In the genomic region with DNA sequence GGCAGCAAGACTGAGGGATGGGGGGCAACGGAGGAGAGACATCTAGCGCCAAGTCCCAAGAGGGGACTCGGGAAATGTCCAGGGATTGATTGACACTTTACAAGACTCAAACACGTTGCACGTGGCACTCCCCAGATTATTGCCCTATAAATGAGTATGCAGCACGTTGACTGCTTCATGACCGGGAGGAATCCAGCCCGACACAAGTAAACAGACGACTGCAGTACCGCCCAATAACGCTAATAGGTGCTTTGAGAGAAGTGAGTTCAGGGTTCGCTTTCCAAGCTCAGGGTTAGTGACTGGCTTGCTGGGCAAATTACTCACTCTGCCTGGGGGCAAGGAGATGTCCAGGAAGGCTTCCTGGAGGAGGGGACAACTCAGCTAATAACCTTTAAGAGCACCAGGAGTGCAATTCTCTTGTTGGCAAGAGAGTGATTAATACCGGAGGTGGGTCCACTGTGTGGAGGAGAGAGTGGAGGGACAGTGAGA, we compare ENCODE assay signal across 1 cellular context.
TF ChIP-seq lines count a peak whose summit lies in the region.

No MANE protein-coding gene starts in this region.

TF ChIP-seq in HepG2, 621 proteins besides CTCF, POLR2A, EP300 and RAD21 (continued from another document and continues in another):
- TF ChIP-seq, protein P1, sequence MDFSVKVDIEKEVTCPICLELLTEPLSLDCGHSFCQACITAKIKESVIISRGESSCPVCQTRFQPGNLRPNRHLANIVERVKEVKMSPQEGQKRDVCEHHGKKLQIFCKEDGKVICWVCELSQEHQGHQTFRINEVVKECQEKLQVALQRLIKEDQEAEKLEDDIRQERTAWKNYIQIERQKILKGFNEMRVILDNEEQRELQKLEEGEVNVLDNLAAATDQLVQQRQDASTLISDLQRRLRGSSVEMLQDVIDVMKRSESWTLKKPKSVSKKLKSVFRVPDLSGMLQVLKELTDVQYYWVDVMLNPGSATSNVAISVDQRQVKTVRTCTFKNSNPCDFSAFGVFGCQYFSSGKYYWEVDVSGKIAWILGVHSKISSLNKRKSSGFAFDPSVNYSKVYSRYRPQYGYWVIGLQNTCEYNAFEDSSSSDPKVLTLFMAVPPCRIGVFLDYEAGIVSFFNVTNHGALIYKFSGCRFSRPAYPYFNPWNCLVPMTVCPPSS (IDR thresholded peaks at IDR 0.05), result no peak
- TF ChIP-seq SMAD9 (CRISPR knock-in tag; IDR thresholded peaks at IDR 0.05), result no peak
- no peak for TF ChIP-seq KDM4B (CRISPR knock-in tag; IDR thresholded peaks at IDR 0.05)
- no peak for TF ChIP-seq HNRNPUL1 (IDR thresholded peaks at IDR 0.05; ENCODE audit: low read depth, low read length)
- TF ChIP-seq, protein P2, sequence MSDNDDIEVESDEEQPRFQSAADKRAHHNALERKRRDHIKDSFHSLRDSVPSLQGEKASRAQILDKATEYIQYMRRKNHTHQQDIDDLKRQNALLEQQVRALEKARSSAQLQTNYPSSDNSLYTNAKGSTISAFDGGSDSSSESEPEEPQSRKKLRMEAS (IDR thresholded peaks at IDR 0.05), result no peak
- TF ChIP-seq, protein P3, sequence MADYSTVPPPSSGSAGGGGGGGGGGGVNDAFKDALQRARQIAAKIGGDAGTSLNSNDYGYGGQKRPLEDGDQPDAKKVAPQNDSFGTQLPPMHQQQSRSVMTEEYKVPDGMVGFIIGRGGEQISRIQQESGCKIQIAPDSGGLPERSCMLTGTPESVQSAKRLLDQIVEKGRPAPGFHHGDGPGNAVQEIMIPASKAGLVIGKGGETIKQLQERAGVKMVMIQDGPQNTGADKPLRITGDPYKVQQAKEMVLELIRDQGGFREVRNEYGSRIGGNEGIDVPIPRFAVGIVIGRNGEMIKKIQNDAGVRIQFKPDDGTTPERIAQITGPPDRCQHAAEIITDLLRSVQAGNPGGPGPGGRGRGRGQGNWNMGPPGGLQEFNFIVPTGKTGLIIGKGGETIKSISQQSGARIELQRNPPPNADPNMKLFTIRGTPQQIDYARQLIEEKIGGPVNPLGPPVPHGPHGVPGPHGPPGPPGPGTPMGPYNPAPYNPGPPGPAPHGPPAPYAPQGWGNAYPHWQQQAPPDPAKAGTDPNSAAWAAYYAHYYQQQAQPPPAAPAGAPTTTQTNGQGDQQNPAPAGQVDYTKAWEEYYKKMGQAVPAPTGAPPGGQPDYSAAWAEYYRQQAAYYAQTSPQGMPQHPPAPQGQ (CRISPR knock-in tag; IDR thresholded peaks at IDR 0.05; ENCODE audit: borderline replicate concordance), result no peak
- TF ChIP-seq YEATS2 (CRISPR knock-in tag; IDR thresholded peaks at IDR 0.05; ENCODE audit: borderline replicate concordance), result no peak
- TF ChIP-seq, protein P4, sequence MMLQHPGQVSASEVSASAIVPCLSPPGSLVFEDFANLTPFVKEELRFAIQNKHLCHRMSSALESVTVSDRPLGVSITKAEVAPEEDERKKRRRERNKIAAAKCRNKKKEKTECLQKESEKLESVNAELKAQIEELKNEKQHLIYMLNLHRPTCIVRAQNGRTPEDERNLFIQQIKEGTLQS (CRISPR knock-in tag; IDR thresholded peaks at IDR 0.05), result no peak
- TF ChIP-seq, protein P5, sequence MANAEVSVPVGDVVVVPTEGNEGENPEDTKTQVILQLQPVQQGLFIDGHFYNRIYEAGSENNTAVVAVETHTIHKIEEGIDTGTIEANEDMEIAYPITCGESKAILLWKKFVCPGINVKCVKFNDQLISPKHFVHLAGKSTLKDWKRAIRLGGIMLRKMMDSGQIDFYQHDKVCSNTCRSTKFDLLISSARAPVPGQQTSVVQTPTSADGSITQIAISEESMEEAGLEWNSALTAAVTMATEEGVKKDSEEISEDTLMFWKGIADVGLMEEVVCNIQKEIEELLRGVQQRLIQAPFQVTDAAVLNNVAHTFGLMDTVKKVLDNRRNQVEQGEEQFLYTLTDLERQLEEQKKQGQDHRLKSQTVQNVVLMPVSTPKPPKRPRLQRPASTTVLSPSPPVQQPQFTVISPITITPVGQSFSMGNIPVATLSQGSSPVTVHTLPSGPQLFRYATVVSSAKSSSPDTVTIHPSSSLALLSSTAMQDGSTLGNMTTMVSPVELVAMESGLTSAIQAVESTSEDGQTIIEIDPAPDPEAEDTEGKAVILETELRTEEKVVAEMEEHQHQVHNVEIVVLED (CRISPR knock-in tag; IDR thresholded peaks at IDR 0.05; ENCODE audit: borderline replicate concordance), result no peak
- TF ChIP-seq, protein P6, sequence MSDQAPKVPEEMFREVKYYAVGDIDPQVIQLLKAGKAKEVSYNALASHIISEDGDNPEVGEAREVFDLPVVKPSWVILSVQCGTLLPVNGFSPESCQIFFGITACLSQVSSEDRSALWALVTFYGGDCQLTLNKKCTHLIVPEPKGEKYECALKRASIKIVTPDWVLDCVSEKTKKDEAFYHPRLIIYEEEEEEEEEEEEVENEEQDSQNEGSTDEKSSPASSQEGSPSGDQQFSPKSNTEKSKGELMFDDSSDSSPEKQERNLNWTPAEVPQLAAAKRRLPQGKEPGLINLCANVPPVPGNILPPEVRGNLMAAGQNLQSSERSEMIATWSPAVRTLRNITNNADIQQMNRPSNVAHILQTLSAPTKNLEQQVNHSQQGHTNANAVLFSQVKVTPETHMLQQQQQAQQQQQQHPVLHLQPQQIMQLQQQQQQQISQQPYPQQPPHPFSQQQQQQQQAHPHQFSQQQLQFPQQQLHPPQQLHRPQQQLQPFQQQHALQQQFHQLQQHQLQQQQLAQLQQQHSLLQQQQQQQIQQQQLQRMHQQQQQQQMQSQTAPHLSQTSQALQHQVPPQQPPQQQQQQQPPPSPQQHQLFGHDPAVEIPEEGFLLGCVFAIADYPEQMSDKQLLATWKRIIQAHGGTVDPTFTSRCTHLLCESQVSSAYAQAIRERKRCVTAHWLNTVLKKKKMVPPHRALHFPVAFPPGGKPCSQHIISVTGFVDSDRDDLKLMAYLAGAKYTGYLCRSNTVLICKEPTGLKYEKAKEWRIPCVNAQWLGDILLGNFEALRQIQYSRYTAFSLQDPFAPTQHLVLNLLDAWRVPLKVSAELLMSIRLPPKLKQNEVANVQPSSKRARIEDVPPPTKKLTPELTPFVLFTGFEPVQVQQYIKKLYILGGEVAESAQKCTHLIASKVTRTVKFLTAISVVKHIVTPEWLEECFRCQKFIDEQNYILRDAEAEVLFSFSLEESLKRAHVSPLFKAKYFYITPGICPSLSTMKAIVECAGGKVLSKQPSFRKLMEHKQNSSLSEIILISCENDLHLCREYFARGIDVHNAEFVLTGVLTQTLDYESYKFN (CRISPR knock-in tag; conservative IDR thresholded peaks at IDR 0.05), result no peak
- no peak for TF ChIP-seq ZNF33B (CRISPR knock-in tag; IDR thresholded peaks at IDR 0.05)
- no peak for TF ChIP-seq ZNF749 (CRISPR knock-in tag; IDR thresholded peaks at IDR 0.05; ENCODE audit: borderline replicate concordance)
- TF ChIP-seq DMAP1 (CRISPR knock-in tag; IDR thresholded peaks at IDR 0.05), result no peak
- TF ChIP-seq CENPX (CRISPR knock-in tag; IDR thresholded peaks at IDR 0.05), result no peak
- TF ChIP-seq ZFX (CRISPR knock-in tag; IDR thresholded peaks at IDR 0.05; ENCODE audit: low read depth), result no peak
- TF ChIP-seq RCOR2 (CRISPR knock-in tag; IDR thresholded peaks at IDR 0.05), result peak; percentile 69; the same call in 1 of the 2 replicates
- no peak for TF ChIP-seq TAF1 (CRISPR knock-in tag; IDR thresholded peaks at IDR 0.05)
- TF ChIP-seq, protein P7, sequence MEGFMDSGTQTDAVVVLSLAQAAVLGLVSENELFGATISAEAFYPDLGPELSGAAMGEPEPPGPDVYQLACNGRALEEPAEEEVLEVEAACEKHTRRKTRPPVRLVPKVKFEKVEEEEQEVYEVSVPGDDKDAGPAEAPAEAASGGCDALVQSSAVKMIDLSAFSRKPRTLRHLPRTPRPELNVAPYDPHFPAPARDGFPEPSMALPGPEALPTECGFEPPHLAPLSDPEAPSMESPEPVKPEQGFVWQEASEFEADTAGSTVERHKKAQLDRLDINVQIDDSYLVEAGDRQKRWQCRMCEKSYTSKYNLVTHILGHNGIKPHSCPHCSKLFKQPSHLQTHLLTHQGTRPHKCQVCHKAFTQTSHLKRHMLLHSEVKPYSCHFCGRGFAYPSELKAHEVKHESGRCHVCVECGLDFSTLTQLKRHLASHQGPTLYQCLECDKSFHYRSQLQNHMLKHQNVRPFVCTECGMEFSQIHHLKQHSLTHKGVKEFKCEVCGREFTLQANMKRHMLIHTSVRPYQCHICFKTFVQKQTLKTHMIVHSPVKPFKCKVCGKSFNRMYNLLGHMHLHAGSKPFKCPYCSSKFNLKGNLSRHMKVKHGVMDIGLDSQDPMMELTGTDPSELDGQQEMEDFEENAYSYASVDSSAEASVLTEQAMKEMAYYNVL (CRISPR knock-in tag; IDR thresholded peaks at IDR 0.05; ENCODE audit: borderline replicate concordance), result no peak
- no peak for TF ChIP-seq NFATC3 (CRISPR knock-in tag; IDR thresholded peaks at IDR 0.05)
- TF ChIP-seq, protein P8, sequence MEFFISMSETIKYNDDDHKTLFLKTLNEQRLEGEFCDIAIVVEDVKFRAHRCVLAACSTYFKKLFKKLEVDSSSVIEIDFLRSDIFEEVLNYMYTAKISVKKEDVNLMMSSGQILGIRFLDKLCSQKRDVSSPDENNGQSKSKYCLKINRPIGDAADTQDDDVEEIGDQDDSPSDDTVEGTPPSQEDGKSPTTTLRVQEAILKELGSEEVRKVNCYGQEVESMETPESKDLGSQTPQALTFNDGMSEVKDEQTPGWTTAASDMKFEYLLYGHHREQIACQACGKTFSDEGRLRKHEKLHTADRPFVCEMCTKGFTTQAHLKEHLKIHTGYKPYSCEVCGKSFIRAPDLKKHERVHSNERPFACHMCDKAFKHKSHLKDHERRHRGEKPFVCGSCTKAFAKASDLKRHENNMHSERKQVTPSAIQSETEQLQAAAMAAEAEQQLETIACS (CRISPR knock-in tag; IDR thresholded peaks at IDR 0.05), result no peak
- TF ChIP-seq SKI (IDR thresholded peaks at IDR 0.05; ENCODE audit: partially characterized antibody), result no peak
- 0 out of 2 replicates have a peak, but pooled peaks have one; percentile 31 for TF ChIP-seq SAP130 (CRISPR knock-in tag; IDR thresholded peaks at IDR 0.05; ENCODE audit: low read depth)
- no peak for TF ChIP-seq RFX5 (IDR thresholded peaks at IDR 0.05; ENCODE audit: low read depth, low read length)
- no peak for TF ChIP-seq RAD51 (IDR thresholded peaks at IDR 0.05; ENCODE audit: borderline replicate concordance)
- TF ChIP-seq, protein P9, sequence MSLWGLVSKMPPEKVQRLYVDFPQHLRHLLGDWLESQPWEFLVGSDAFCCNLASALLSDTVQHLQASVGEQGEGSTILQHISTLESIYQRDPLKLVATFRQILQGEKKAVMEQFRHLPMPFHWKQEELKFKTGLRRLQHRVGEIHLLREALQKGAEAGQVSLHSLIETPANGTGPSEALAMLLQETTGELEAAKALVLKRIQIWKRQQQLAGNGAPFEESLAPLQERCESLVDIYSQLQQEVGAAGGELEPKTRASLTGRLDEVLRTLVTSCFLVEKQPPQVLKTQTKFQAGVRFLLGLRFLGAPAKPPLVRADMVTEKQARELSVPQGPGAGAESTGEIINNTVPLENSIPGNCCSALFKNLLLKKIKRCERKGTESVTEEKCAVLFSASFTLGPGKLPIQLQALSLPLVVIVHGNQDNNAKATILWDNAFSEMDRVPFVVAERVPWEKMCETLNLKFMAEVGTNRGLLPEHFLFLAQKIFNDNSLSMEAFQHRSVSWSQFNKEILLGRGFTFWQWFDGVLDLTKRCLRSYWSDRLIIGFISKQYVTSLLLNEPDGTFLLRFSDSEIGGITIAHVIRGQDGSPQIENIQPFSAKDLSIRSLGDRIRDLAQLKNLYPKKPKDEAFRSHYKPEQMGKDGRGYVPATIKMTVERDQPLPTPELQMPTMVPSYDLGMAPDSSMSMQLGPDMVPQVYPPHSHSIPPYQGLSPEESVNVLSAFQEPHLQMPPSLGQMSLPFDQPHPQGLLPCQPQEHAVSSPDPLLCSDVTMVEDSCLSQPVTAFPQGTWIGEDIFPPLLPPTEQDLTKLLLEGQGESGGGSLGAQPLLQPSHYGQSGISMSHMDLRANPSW (CRISPR knock-in tag; IDR thresholded peaks at IDR 0.05; ENCODE audit: borderline replicate concordance), result no peak
- no peak for TF ChIP-seq SUZ12 (IDR thresholded peaks at IDR 0.05; ENCODE audit: low read depth, low read length)
- TF ChIP-seq ZNF790 (CRISPR knock-in tag; IDR thresholded peaks at IDR 0.05; ENCODE audit: borderline replicate concordance), result no peak
- TF ChIP-seq XRCC5 (optimal IDR thresholded peaks at IDR 0.05; ENCODE audit: low read length), result no peak
- TF ChIP-seq, protein P10, sequence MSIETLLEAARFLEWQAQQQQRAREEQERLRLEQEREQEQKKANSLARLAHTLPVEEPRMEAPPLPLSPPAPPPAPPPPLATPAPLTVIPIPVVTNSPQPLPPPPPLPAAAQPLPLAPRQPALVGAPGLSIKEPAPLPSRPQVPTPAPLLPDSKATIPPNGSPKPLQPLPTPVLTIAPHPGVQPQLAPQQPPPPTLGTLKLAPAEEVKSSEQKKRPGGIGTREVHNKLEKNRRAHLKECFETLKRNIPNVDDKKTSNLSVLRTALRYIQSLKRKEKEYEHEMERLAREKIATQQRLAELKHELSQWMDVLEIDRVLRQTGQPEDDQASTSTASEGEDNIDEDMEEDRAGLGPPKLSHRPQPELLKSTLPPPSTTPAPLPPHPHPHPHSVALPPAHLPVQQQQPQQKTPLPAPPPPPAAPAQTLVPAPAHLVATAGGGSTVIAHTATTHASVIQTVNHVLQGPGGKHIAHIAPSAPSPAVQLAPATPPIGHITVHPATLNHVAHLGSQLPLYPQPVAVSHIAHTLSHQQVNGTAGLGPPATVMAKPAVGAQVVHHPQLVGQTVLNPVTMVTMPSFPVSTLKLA (IDR thresholded peaks at IDR 0.05), result 0 out of 2 replicates have a peak, but pooled peaks have one; percentile 21
- TF ChIP-seq ZSCAN25 (CRISPR knock-in tag; IDR thresholded peaks at IDR 0.05), result no peak
- no peak for TF ChIP-seq ZNF552 (CRISPR knock-in tag; IDR thresholded peaks at IDR 0.05; ENCODE audit: borderline replicate concordance)
- no peak for TF ChIP-seq ZNF124 (CRISPR knock-in tag; IDR thresholded peaks at IDR 0.05)
- TF ChIP-seq, protein P11, sequence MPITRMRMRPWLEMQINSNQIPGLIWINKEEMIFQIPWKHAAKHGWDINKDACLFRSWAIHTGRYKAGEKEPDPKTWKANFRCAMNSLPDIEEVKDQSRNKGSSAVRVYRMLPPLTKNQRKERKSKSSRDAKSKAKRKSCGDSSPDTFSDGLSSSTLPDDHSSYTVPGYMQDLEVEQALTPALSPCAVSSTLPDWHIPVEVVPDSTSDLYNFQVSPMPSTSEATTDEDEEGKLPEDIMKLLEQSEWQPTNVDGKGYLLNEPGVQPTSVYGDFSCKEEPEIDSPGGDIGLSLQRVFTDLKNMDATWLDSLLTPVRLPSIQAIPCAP (CRISPR knock-in tag; IDR thresholded peaks at IDR 0.05; ENCODE audit: low read depth), result no peak
- TF ChIP-seq SRF (IDR thresholded peaks at IDR 0.05; ENCODE audit: low read depth, low read length), result no peak
- TF ChIP-seq ETV5 (CRISPR knock-in tag; IDR thresholded peaks at IDR 0.05; ENCODE audit: borderline replicate concordance), result no peak
- no peak for TF ChIP-seq ZNF562 (CRISPR knock-in tag; IDR thresholded peaks at IDR 0.05; ENCODE audit: borderline replicate concordance)
- peak; percentile 28; the same call in 1 of the 2 replicates for TF ChIP-seq ZNF772 (CRISPR knock-in tag; IDR thresholded peaks at IDR 0.05)
- TF ChIP-seq ADNP (CRISPR knock-in tag; IDR thresholded peaks at IDR 0.05), result 0 out of 2 replicates have a peak, but pooled peaks have one; percentile 12
- no peak for TF ChIP-seq CBX2 (IDR thresholded peaks at IDR 0.05; ENCODE audit: low read depth, low read length)
- TF ChIP-seq CBX2 (CRISPR knock-in tag; IDR thresholded peaks at IDR 0.05; ENCODE audit: low read depth), result no peak
- no peak for TF ChIP-seq SYNCRIP (IDR thresholded peaks at IDR 0.05; ENCODE audit: insufficient read depth, low read depth, low read length)
- no peak for TF ChIP-seq PCBP2 (optimal IDR thresholded peaks at IDR 0.05; ENCODE audit: low read depth, low read length, poor library complexity, severe bottlenecking)
- no peak for TF ChIP-seq FOXA1 (IDR thresholded peaks at IDR 0.05)
- TF ChIP-seq FOXA1 (CRISPR knock-in tag; IDR thresholded peaks at IDR 0.05), result no peak
- TF ChIP-seq KDM5A (IDR thresholded peaks at IDR 0.05; ENCODE audit: borderline replicate concordance, low read length), result no peak
- TF ChIP-seq RARG (CRISPR knock-in tag; IDR thresholded peaks at IDR 0.05; ENCODE audit: low read depth), result no peak
- TF ChIP-seq MED8 (CRISPR knock-in tag; IDR thresholded peaks at IDR 0.05; ENCODE audit: insufficient replicate concordance), result no peak
